Comparison of ENCODE assay signal across 1 cellular context in the genomic region with DNA sequence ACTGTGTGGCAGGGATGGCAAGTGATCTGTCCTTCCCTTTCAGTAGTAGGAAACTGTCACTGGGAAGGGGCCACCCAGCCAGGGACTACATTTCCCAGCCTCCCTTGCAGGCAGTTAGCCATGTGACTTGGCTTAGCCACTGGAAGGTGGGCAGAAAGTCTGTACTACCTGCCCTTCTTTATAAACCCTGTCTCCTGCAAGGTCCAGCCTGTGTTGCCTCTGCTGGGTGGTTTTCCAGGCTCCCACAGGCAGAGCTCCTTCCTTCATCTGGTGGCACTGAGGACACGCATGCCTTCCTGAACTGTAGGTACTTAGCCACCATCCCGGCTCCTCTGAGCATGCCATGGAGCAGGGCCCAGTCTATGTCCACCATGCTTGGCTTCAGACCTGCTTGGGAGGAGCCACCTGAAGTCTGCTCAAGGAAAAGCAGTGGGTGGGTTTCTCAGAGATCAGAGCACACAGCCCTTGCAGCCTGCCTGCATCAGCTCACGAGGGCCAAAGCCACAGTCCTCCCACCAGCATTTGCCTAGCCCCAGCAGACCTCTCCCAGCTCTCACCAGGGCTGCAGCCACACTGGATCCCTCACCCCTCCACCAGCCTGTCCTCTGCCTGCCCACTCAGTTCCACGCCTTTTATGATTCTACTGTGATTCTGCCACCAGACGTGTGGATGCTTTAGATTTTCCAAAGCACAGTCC.
TF ChIP-seq lines count a peak whose summit lies in the region.

No MANE protein-coding gene starts in this region.

TF ChIP-seq in K562, 482 proteins besides CTCF, POLR2A, EP300 and RAD21 (continued from another document):
- TF ChIP-seq YY1 (IDR thresholded peaks at IDR 0.05; ENCODE audit: borderline replicate concordance in 1 of 3, control insufficient read depth in 1 of 3, extremely low read depth in 1 of 3, insufficient read depth in 3 of 3, insufficient read length in 1 of 3, insufficient replicate concordance in 2 of 3, low read depth in 1 of 3, low read length in 2 of 3) (peak in 1 of 3 experiments; percentile 18), KHSRP (IDR thresholded peaks at IDR 0.05) (no peak), NR2C1 (IDR thresholded peaks at IDR 0.05) (no peak), NR2C1 (tag; IDR thresholded peaks at IDR 0.05) (no peak), HCFC1 (IDR thresholded peaks at IDR 0.05; ENCODE audit: low read depth, low read length) (peak; percentile 92), RAD51 (IDR thresholded peaks at IDR 0.05; ENCODE audit: borderline replicate concordance, low read depth) (peak; percentile 86), TEAD2 (tag; IDR thresholded peaks at IDR 0.05) (no peak), ZNF124 (CRISPR knock-in tag; IDR thresholded peaks at IDR 0.05) (no peak), TARDBP (IDR thresholded peaks at IDR 0.05) (no peak), KDM2B (CRISPR knock-in tag; IDR thresholded peaks at IDR 0.05) (no peak)
- TF ChIP-seq, protein P1, sequence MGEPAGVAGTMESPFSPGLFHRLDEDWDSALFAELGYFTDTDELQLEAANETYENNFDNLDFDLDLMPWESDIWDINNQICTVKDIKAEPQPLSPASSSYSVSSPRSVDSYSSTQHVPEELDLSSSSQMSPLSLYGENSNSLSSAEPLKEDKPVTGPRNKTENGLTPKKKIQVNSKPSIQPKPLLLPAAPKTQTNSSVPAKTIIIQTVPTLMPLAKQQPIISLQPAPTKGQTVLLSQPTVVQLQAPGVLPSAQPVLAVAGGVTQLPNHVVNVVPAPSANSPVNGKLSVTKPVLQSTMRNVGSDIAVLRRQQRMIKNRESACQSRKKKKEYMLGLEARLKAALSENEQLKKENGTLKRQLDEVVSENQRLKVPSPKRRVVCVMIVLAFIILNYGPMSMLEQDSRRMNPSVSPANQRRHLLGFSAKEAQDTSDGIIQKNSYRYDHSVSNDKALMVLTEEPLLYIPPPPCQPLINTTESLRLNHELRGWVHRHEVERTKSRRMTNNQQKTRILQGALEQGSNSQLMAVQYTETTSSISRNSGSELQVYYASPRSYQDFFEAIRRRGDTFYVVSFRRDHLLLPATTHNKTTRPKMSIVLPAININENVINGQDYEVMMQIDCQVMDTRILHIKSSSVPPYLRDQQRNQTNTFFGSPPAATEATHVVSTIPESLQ (CRISPR knock-in tag; IDR thresholded peaks at IDR 0.05): no peak
- TF ChIP-seq, protein P2, sequence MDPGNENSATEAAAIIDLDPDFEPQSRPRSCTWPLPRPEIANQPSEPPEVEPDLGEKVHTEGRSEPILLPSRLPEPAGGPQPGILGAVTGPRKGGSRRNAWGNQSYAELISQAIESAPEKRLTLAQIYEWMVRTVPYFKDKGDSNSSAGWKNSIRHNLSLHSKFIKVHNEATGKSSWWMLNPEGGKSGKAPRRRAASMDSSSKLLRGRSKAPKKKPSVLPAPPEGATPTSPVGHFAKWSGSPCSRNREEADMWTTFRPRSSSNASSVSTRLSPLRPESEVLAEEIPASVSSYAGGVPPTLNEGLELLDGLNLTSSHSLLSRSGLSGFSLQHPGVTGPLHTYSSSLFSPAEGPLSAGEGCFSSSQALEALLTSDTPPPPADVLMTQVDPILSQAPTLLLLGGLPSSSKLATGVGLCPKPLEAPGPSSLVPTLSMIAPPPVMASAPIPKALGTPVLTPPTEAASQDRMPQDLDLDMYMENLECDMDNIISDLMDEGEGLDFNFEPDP (CRISPR knock-in tag; IDR thresholded peaks at IDR 0.05): no peak
- TF ChIP-seq, protein P3, sequence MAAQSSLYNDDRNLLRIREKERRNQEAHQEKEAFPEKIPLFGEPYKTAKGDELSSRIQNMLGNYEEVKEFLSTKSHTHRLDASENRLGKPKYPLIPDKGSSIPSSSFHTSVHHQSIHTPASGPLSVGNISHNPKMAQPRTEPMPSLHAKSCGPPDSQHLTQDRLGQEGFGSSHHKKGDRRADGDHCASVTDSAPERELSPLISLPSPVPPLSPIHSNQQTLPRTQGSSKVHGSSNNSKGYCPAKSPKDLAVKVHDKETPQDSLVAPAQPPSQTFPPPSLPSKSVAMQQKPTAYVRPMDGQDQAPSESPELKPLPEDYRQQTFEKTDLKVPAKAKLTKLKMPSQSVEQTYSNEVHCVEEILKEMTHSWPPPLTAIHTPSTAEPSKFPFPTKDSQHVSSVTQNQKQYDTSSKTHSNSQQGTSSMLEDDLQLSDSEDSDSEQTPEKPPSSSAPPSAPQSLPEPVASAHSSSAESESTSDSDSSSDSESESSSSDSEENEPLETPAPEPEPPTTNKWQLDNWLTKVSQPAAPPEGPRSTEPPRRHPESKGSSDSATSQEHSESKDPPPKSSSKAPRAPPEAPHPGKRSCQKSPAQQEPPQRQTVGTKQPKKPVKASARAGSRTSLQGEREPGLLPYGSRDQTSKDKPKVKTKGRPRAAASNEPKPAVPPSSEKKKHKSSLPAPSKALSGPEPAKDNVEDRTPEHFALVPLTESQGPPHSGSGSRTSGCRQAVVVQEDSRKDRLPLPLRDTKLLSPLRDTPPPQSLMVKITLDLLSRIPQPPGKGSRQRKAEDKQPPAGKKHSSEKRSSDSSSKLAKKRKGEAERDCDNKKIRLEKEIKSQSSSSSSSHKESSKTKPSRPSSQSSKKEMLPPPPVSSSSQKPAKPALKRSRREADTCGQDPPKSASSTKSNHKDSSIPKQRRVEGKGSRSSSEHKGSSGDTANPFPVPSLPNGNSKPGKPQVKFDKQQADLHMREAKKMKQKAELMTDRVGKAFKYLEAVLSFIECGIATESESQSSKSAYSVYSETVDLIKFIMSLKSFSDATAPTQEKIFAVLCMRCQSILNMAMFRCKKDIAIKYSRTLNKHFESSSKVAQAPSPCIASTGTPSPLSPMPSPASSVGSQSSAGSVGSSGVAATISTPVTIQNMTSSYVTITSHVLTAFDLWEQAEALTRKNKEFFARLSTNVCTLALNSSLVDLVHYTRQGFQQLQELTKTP (IDR thresholded peaks at IDR 0.05; ENCODE audit: low read depth in 1 of 2, partially characterized antibody in 2 of 2): peak in 1 of 2 experiments; percentile 50
- TF ChIP-seq, protein P4, sequence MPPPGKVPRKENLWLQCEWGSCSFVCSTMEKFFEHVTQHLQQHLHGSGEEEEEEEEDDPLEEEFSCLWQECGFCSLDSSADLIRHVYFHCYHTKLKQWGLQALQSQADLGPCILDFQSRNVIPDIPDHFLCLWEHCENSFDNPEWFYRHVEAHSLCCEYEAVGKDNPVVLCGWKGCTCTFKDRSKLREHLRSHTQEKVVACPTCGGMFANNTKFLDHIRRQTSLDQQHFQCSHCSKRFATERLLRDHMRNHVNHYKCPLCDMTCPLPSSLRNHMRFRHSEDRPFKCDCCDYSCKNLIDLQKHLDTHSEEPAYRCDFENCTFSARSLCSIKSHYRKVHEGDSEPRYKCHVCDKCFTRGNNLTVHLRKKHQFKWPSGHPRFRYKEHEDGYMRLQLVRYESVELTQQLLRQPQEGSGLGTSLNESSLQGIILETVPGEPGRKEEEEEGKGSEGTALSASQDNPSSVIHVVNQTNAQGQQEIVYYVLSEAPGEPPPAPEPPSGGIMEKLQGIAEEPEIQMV (tag; conservative IDR thresholded peaks at IDR 0.05; ENCODE audit: low read depth): no peak
- TF ChIP-seq, protein P5, sequence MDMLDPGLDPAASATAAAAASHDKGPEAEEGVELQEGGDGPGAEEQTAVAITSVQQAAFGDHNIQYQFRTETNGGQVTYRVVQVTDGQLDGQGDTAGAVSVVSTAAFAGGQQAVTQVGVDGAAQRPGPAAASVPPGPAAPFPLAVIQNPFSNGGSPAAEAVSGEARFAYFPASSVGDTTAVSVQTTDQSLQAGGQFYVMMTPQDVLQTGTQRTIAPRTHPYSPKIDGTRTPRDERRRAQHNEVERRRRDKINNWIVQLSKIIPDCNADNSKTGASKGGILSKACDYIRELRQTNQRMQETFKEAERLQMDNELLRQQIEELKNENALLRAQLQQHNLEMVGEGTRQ (CRISPR knock-in tag; IDR thresholded peaks at IDR 0.05): peak; percentile 96
- TF ChIP-seq, protein P6, sequence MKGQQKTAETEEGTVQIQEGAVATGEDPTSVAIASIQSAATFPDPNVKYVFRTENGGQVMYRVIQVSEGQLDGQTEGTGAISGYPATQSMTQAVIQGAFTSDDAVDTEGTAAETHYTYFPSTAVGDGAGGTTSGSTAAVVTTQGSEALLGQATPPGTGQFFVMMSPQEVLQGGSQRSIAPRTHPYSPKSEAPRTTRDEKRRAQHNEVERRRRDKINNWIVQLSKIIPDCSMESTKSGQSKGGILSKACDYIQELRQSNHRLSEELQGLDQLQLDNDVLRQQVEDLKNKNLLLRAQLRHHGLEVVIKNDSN (CRISPR knock-in tag; IDR thresholded peaks at IDR 0.05): peak; percentile 95
